1 cellular context compared by ENCODE assay signal in the genomic region with DNA sequence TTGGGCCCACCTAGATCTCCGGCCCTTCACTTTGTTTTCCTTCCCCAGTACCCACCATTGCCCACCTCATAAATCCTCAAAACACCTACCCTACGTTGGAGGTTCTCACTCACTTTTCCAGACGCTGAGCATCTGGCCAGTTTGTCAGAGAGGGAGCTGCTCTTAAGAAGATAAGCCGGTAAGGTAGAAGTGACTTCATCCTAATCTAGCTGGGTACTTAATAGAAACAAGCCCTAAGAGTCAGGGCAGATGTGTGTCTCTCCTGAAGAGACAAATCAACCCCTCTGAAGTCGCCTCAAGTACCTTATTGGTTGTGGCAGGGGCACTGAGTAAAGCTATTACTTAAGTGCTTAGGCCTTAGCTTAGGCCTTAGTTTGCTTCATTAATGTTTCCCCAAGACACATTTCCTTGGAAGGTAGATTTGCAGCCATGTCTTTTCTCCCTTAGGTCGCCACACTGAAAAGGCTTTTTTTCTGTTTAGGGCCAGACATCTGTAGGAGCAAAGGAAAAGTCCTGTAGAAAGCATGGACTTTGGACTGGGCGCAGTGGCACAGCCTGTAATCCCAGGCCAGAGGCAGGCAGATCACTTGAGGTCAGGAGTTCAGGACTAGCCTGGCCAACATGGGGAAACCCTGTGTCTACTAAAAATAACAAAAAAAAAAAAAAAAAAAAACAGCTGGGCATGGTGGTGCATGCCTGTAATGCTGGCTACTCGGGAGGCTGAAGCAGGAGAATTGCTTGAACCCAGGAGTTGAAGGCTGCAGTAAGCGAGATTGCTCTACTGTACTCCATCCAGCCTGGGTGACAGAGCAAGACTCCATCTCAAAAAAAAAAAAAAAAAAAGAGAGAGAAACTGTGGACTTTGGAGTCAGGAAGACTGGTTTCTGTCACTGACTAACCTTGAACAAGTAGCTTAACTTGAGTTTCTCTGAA.
TF ChIP-seq lines count a peak whose summit lies in the region.

No MANE protein-coding gene starts in this region.

TF ChIP-seq in H1, 55 proteins besides CTCF, POLR2A, EP300 and RAD21:
- TF ChIP-seq JUND (IDR thresholded peaks at IDR 0.05; ENCODE audit: low read length) (no peak), CTBP2 (IDR thresholded peaks at IDR 0.05; ENCODE audit: borderline replicate concordance, insufficient read depth, insufficient read length, low read length) (no peak), RXRA (IDR thresholded peaks at IDR 0.05; ENCODE audit: insufficient read depth, low read depth, low read length) (no peak), NANOG (IDR thresholded peaks at IDR 0.05; ENCODE audit: insufficient read depth, low read depth, low read length, poor library complexity, severe bottlenecking) (no peak), EZH2 (IDR thresholded peaks at IDR 0.05; ENCODE audit: low read depth, low read length, severe bottlenecking) (no peak), POU5F1 (IDR thresholded peaks at IDR 0.05; ENCODE audit: low read depth, low read length) (no peak), MAFK (IDR thresholded peaks at IDR 0.05; ENCODE audit: low read depth, low read length) (no peak), SRF (IDR thresholded peaks at IDR 0.05; ENCODE audit: low read depth, low read length) (no peak), TCF12 (IDR thresholded peaks at IDR 0.05; ENCODE audit: low read depth, low read length) (no peak)
